In genomic region chr14:34025325-34026017, GRCh38 we compare ENCODE assay signal across 28 cellular contexts.
"Had no signal": no experiment of that assay in that cellular context is flagged by ENCODE, and none has a peak within 500 bp of the region (broad histone marks: within the 10 kb centered on the region; RNA-seq: fewer than 3 reads in every experiment).

No MANE protein-coding gene starts in this region.

- H3K27ac ChIP-seq: suprapubic skin, testis, thoracic aorta, thyroid gland, tibial artery, tibial nerve, upper lobe of left lung, upper lobe of right lung, uterus, vagina had no signal

- H3K36me3 ChIP-seq: stomach, suprapubic skin, thoracic aorta, thyroid gland, tibial artery, tibial nerve, transverse colon, upper lobe of left lung, upper lobe of right lung, uterus, vagina had no signal

- FAIRE-seq: urothelium cell line had no signal

- H3K4me3 ChIP-seq: stomach, suprapubic skin, testis, thoracic aorta, thyroid gland, tibial artery, tibial nerve, transverse colon, upper lobe of left lung, upper lobe of right lung, uterus, vagina had no signal

- H3K4me3 Mint-ChIP-seq: stimulated activated effector memory CD8-positive, alpha-beta T cell treated with anti-CD3 and anti-CD28 coated beads, Interleukin-12 subunit alpha, Interleukin-12 subunit beta, amount 100 ng/mL, for 72 hours; stimulated activated memory B cell treated with anti-CD40 and anti-IgM and Interleukin-4, amounts not matched to agents 10 μg/mL and 1 μg/mL and 100 μg/mL, for 72 hours; stimulated activated naive B cell treated with anti-CD40 and anti-IgM and Interleukin-4, amounts not matched to agents 10 μg/mL and 1 μg/mL and 100 μg/mL, for 72 hours; stimulated activated naive CD8-positive, alpha-beta T cell treated with anti-CD3 and anti-CD28 coated beads, Interleukin-15, amount 100 ng/mL, for 72 hours; stimulated activated naive CD8-positive, alpha-beta T cell treated with anti-CD3 and anti-CD28 coated beads, Interleukin-15, Interleukin-2, amounts not matched to agents 100 ng/mL and 50 ng/mL, for 24 hours; type B pancreatic cell had no signal

- H3K36me3 Mint-ChIP-seq: stimulated activated effector memory CD8-positive, alpha-beta T cell treated with anti-CD3 and anti-CD28 coated beads, Interleukin-12 subunit alpha, Interleukin-12 subunit beta, amount 100 ng/mL, for 72 hours; stimulated activated memory B cell treated with anti-CD40 and anti-IgM and Interleukin-4, amounts not matched to agents 10 μg/mL and 1 μg/mL and 100 μg/mL, for 72 hours; stimulated activated naive B cell treated with anti-CD40 and anti-IgM and Interleukin-4, amounts not matched to agents 10 μg/mL and 1 μg/mL and 100 μg/mL, for 72 hours; type B pancreatic cell had no signal

- ATAC-seq: stimulated activated effector memory CD8-positive, alpha-beta T cell treated with anti-CD3 and anti-CD28 coated beads, Interleukin-12 subunit alpha, Interleukin-12 subunit beta, amount 100 ng/mL, for 72 hours; stimulated activated memory B cell treated with anti-CD40 and anti-IgM and Interleukin-4, amounts not matched to agents 10 μg/mL and 1 μg/mL and 100 μg/mL, for 72 hours; stimulated activated naive B cell treated with anti-CD40 and anti-IgM and Interleukin-4, amounts not matched to agents 10 μg/mL and 1 μg/mL and 100 μg/mL, for 72 hours; stimulated activated naive CD8-positive, alpha-beta T cell treated with anti-CD3 and anti-CD28 coated beads, Interleukin-15, amount 100 ng/mL, for 72 hours; stimulated activated naive CD8-positive, alpha-beta T cell treated with anti-CD3 and anti-CD28 coated beads, Interleukin-15, Interleukin-2, amounts not matched to agents 100 U/mL and 50 U/mL, for 24 hours; upper lobe of right lung had no signal

- H3K4me1 Mint-ChIP-seq: stimulated activated effector memory CD8-positive, alpha-beta T cell treated with anti-CD3 and anti-CD28 coated beads, Interleukin-12 subunit alpha, Interleukin-12 subunit beta, amount 100 ng/mL, for 72 hours; stimulated activated memory B cell treated with anti-CD40 and anti-IgM and Interleukin-4, amounts not matched to agents 10 μg/mL and 1 μg/mL and 100 μg/mL, for 72 hours; stimulated activated naive B cell treated with anti-CD40 and anti-IgM and Interleukin-4, amounts not matched to agents 10 μg/mL and 1 μg/mL and 100 μg/mL, for 72 hours; stimulated activated naive CD8-positive, alpha-beta T cell treated with anti-CD3 and anti-CD28 coated beads, Interleukin-15, amount 100 ng/mL, for 72 hours had no signal

- H3K27ac Mint-ChIP-seq: stimulated activated effector memory CD8-positive, alpha-beta T cell treated with anti-CD3 and anti-CD28 coated beads, Interleukin-12 subunit alpha, Interleukin-12 subunit beta, amount 100 ng/mL, for 72 hours; stimulated activated memory B cell treated with anti-CD40 and anti-IgM and Interleukin-4, amounts not matched to agents 10 μg/mL and 1 μg/mL and 100 μg/mL, for 72 hours; stimulated activated naive B cell treated with anti-CD40 and anti-IgM and Interleukin-4, amounts not matched to agents 10 μg/mL and 1 μg/mL and 100 μg/mL, for 72 hours; stimulated activated naive CD8-positive, alpha-beta T cell treated with anti-CD3 and anti-CD28 coated beads, Interleukin-15, Interleukin-2, amounts not matched to agents 100 ng/mL and 50 ng/mL, for 24 hours; type B pancreatic cell had no signal

- H3K27me3 Mint-ChIP-seq: stimulated activated memory B cell treated with anti-CD40 and anti-IgM and Interleukin-4, amounts not matched to agents 10 μg/mL and 1 μg/mL and 100 μg/mL, for 72 hours; stimulated activated naive B cell treated with anti-CD40 and anti-IgM and Interleukin-4, amounts not matched to agents 10 μg/mL and 1 μg/mL and 100 μg/mL, for 72 hours; stimulated activated naive CD8-positive, alpha-beta T cell treated with anti-CD3 and anti-CD28 coated beads, Interleukin-15, amount 100 ng/mL, for 72 hours; stimulated activated naive CD8-positive, alpha-beta T cell treated with anti-CD3 and anti-CD28 coated beads, Interleukin-15, Interleukin-2, amounts not matched to agents 100 ng/mL and 50 ng/mL, for 24 hours had no signal

- H3K4me1 ChIP-seq: thyroid gland, upper lobe of left lung, upper lobe of right lung, uterus had no signal

- H3K9me3 ChIP-seq: stomach, suprapubic skin, testis, thoracic aorta, thyroid gland, tibial artery, tibial nerve, transverse colon, upper lobe of left lung, upper lobe of right lung, uterus, vagina had no signal

- H3K27me3 ChIP-seq: stomach, suprapubic skin, testis, thyroid gland, tibial artery, tibial nerve, transverse colon, upper lobe of left lung, upper lobe of right lung, uterus, vagina had no signal

- DNase-seq: stimulated activated CD4-positive, alpha-beta T cell treated with anti-CD3 and anti-CD28 coated beads, Interleukin-2, amount 100 ng/mL, for 48 hours; stimulated activated CD4-positive, alpha-beta T cell treated with anti-CD3 and anti-CD28 coated beads, Interleukin-4, amount 100 ng/mL, for 1 hour; stimulated activated CD4-positive, alpha-beta T cell treated with anti-CD3 and anti-CD28 coated beads, Interleukin-4, amount 100 ng/mL, for 24 hours; stimulated activated CD4-positive, alpha-beta T cell treated with anti-CD3 and anti-CD28 coated beads, Interleukin-4, amount 100 ng/mL, for 4 hours; stimulated activated CD8-positive, alpha-beta memory T cell treated with anti-CD3 and anti-CD28 coated beads, Interleukin-4, amount 100 ng/mL, for 48 hours; stimulated activated naive B cell treated with anti-CD40 and anti-IgM and Interleukin-4, amounts not matched to agents 10 μg/mL and 1 μg/mL and 100 μg/mL, for 72 hours; stimulated activated naive CD4-positive, alpha-beta T cell; stimulated activated naive CD4-positive, alpha-beta T cell treated with Interleukin-2 at 50 U/mL for 16 hours; stimulated activated naive CD8-positive, alpha-beta T cell treated with anti-CD3 and anti-CD28 coated beads, Interleukin-15, amount 100 ng/mL, for 72 hours; stimulated activated naive CD8-positive, alpha-beta T cell treated with anti-CD3 and anti-CD28 coated beads, Interleukin-15, Interleukin-2, amounts not matched to agents 100 U/mL and 50 U/mL, for 24 hours; stomach; substantia nigra; testis; thyroid gland; tibial artery; transverse colon; upper lobe of left lung; upper lobe of right lung; uterus had no signal

- H3K9me3 Mint-ChIP-seq: stimulated activated effector memory CD8-positive, alpha-beta T cell treated with anti-CD3 and anti-CD28 coated beads, Interleukin-12 subunit alpha, Interleukin-12 subunit beta, amount 100 ng/mL, for 72 hours; stimulated activated naive CD8-positive, alpha-beta T cell treated with anti-CD3 and anti-CD28 coated beads, Interleukin-15, amount 100 ng/mL, for 72 hours; stimulated activated naive CD8-positive, alpha-beta T cell treated with anti-CD3 and anti-CD28 coated beads, Interleukin-15, Interleukin-2, amounts not matched to agents 100 ng/mL and 50 ng/mL, for 24 hours; type B pancreatic cell had no signal
